ENCODE assay signal across 2 cellular contexts in genomic region chr3:126986001-126986400, GRCh38.
A peak's percentile ranks its signal among the peaks of the same experiment; 100 is the strongest.
TF ChIP-seq lines count a peak whose summit lies in the region.

No MANE protein-coding gene starts in this region.

TF ChIP-seq in HEK293, 187 proteins besides CTCF, POLR2A, EP300 and RAD21 (continued from another document):
- TF ChIP-seq, protein P1, sequence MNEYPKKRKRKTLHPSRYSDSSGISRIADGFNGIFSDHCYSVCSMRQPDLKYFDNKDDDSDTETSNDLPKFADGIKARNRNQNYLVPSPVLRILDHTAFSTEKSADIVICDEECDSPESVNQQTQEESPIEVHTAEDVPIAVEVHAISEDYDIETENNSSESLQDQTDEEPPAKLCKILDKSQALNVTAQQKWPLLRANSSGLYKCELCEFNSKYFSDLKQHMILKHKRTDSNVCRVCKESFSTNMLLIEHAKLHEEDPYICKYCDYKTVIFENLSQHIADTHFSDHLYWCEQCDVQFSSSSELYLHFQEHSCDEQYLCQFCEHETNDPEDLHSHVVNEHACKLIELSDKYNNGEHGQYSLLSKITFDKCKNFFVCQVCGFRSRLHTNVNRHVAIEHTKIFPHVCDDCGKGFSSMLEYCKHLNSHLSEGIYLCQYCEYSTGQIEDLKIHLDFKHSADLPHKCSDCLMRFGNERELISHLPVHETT (tag by site-specific recombination; IDR thresholded peaks at IDR 0.05), result no peak
- TF ChIP-seq ZNF175 (tag by site-specific recombination; IDR thresholded peaks at IDR 0.05), result no peak
- no peak for TF ChIP-seq KLF16 (tag by site-specific recombination; IDR thresholded peaks at IDR 0.05)
- TF ChIP-seq ELK4 (IDR thresholded peaks at IDR 0.05; ENCODE audit: borderline replicate concordance, low read depth, low read length), result no peak
- TF ChIP-seq ZNF777 (tag by site-specific recombination; IDR thresholded peaks at IDR 0.05; ENCODE audit: borderline replicate concordance), result no peak
- TF ChIP-seq ZNF248 (tag by site-specific recombination; IDR thresholded peaks at IDR 0.05), result no peak
- no peak for TF ChIP-seq HOXA7 (CRISPR knock-in tag; IDR thresholded peaks at IDR 0.05; ENCODE audit: borderline replicate concordance)

TF ChIP-seq in K562, 482 proteins besides CTCF, POLR2A, EP300 and RAD21 (continued from another document):
- TF ChIP-seq ZNF277 (CRISPR knock-in tag; IDR thresholded peaks at IDR 0.05; ENCODE audit: borderline replicate concordance) (no peak), HDAC2 (IDR thresholded peaks at IDR 0.05) (peak; percentile 8; the same call in 1 of the 2 replicates), NFE2 (IDR thresholded peaks at IDR 0.05; ENCODE audit: low read depth) (peak; percentile 29; the same call in 1 of the 2 replicates), RBM39 (optimal IDR thresholded peaks at IDR 0.05; ENCODE audit: low read depth, low read length) (no peak), U2AF2 (optimal IDR thresholded peaks at IDR 0.05; ENCODE audit: low read depth, low read length) (no peak), BCLAF1 (IDR thresholded peaks at IDR 0.05; ENCODE audit: borderline replicate concordance in 1 of 2, control insufficient read depth in 1 of 2, low read depth in 2 of 2, low read length in 1 of 2) (no peak), GATAD2A (IDR thresholded peaks at IDR 0.05) (no peak), HNRNPK (IDR thresholded peaks at IDR 0.05; ENCODE audit: low read depth, low read length, poor library complexity, severe bottlenecking) (no peak), CXXC5 (CRISPR knock-in tag; IDR thresholded peaks at IDR 0.05) (0 out of 2 replicates have a peak, but pooled peaks have one; percentile 25), MCM5 (IDR thresholded peaks at IDR 0.05; ENCODE audit: low read depth) (no peak), NCOR1 (IDR thresholded peaks at IDR 0.05) (peak; percentile 52), ZNF76 (CRISPR knock-in tag; IDR thresholded peaks at IDR 0.05; ENCODE audit: borderline replicate concordance) (no peak), CBFA2T3 (IDR thresholded peaks at IDR 0.05) (peak; percentile 86), ZNF384 (IDR thresholded peaks at IDR 0.05; ENCODE audit: low read depth, low read length) (no peak), NFIC (IDR thresholded peaks at IDR 0.05) (peak; percentile 20; the same call in 1 of the 2 replicates), ETS1 (conservative IDR thresholded peaks at IDR 0.05; ENCODE audit: control insufficient read depth, low read depth, low read length) (0 out of 2 replicates have a peak, but pooled peaks have one; percentile 67), TEAD2 (tag; IDR thresholded peaks at IDR 0.05) (no peak), SAFB (IDR thresholded peaks at IDR 0.05; ENCODE audit: borderline replicate concordance, low read depth, low read length) (no peak), TBL1XR1 (IDR thresholded peaks at IDR 0.05; ENCODE audit: low read length in 2 of 2) (peak in 1 of 2 experiments; percentile 41; a peak in 1 of 4 replicates), BHLHE40 (IDR thresholded peaks at IDR 0.05; ENCODE audit: low read length) (peak; percentile 35; the same call in 1 of the 2 replicates)
- TF ChIP-seq, protein P2, sequence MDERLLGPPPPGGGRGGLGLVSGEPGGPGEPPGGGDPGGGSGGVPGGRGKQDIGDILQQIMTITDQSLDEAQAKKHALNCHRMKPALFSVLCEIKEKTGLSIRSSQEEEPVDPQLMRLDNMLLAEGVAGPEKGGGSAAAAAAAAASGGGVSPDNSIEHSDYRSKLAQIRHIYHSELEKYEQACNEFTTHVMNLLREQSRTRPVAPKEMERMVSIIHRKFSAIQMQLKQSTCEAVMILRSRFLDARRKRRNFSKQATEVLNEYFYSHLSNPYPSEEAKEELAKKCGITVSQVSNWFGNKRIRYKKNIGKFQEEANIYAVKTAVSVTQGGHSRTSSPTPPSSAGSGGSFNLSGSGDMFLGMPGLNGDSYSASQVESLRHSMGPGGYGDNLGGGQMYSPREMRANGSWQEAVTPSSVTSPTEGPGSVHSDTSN (CRISPR knock-in tag; IDR thresholded peaks at IDR 0.05; ENCODE audit: low read depth), result no peak
- TF ChIP-seq, protein P2 (tag; conservative IDR thresholded peaks at IDR 0.05; ENCODE audit: low read depth), result peak; percentile 79
- TF ChIP-seq, protein P3, sequence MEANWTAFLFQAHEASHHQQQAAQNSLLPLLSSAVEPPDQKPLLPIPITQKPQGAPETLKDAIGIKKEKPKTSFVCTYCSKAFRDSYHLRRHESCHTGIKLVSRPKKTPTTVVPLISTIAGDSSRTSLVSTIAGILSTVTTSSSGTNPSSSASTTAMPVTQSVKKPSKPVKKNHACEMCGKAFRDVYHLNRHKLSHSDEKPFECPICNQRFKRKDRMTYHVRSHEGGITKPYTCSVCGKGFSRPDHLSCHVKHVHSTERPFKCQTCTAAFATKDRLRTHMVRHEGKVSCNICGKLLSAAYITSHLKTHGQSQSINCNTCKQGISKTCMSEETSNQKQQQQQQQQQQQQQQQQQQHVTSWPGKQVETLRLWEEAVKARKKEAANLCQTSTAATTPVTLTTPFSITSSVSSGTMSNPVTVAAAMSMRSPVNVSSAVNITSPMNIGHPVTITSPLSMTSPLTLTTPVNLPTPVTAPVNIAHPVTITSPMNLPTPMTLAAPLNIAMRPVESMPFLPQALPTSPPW (CRISPR knock-in tag; IDR thresholded peaks at IDR 0.05), result peak; percentile 82
